8 cellular contexts compared by ENCODE assay signal in the genomic region with DNA sequence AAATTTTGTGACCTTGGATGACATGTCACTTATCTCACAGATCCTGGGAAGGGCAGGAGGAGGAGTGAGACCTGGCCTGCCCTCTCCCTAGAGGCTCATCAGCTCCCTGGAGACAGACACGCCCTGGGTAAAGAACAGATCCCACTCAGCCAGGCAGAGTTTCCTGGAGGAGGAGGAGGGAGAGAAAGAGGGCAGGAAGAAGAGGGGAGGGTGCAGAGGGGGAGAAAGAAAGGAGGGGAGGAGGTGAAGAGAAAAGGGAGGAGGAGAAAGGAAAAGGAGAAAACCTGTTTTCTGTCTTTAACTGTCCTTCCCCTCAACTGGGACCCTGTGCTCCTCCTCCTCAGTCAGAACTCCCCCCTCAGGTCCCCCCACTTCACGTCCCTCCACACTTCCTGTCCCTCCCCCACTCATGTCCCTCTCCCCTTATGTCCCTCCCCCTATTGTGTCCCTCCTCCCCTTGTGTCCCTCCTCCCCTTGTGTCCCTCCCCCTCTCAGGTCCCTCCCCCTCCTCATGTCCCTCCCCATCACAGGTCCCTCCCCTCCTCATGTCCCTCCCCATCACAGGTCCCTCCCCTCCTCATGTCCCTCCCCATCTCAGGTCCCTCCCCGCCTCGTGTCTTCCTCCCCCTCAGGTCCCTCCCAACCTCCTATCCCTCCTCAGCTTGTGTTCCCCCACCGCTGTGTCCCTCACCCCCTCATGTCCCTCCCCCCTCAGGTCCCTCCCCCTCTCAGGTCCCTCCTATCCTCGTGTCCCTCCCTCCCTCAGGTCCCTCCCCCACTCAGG. TPM values are rescaled to one million over a fixed set of nuclear protein-coding genes. Genes with fewer than 3 reads are reported as not detected.
DNase-seq lines count a peak whose midpoint lies in the region; ATAC-seq and TF ChIP-seq lines count a peak whose summit lies in the region.

No MANE protein-coding gene starts in this region.

- H3K9ac ChIP-seq in rectal smooth muscle tissue (ENCODE audit: low read length) = peak overlapping the region; percentile 16

- H3K4me1 ChIP-seq in right cardiac atrium (ENCODE audit: control insufficient read depth, insufficient read depth, low read length) (no peaks in the 10 kb centered on the region), heart left ventricle (peaks cover 0 to 19% (median 2%) of the 10 kb centered on the region in 12 donors), rectal smooth muscle tissue (ENCODE audit: control insufficient read depth, insufficient read depth, low read length) (no peaks in the 10 kb centered on the region)

- ATAC-seq in right cardiac atrium (peak in 1 of 2 donors; percentile 8), heart left ventricle (no peak), HG02571 (IDR thresholded peaks at IDR 0.05; ENCODE audit: unreplicated experiment) (no peak), GM21529 (IDR thresholded peaks at IDR 0.05; ENCODE audit: unreplicated experiment) (no peak)

- H3K9me3 ChIP-seq in right cardiac atrium (ENCODE audit: control insufficient read depth, low read length) (no peaks in the 10 kb centered on the region), heart left ventricle (no peaks in the 10 kb centered on the region)

- H3K4me3 ChIP-seq in right cardiac atrium (ENCODE audit: low read length) (no peak overlapping the region), heart left ventricle (no peak overlapping the region), choroid plexus epithelial cell (ENCODE audit: low read depth, low read length) (no peak overlapping the region), rectal smooth muscle tissue (ENCODE audit: low read length) (no peak overlapping the region)

- WGBS in right cardiac atrium = 60% methylated on average over 6 of the region's 6 CpGs
- 42 to 58% (median 55%) methylated on average over 4 to 6 of the region's 6 CpGs for WGBS in heart left ventricle, 4 donors

- H3K36me3 ChIP-seq in heart left ventricle = no peaks in the 10 kb centered on the region
- H3K36me3 ChIP-seq in rectal smooth muscle tissue (ENCODE audit: control insufficient read depth, insufficient read depth, low read length) = no peaks in the 10 kb centered on the region

- no peak for TF ChIP-seq POLR2A in heart left ventricle (IDR thresholded peaks at IDR 0.05)

- H3K27me3 ChIP-seq in right cardiac atrium (ENCODE audit: control insufficient read depth, insufficient read depth) (no peaks in the 10 kb centered on the region), heart left ventricle (no peaks in the 10 kb centered on the region), rectal smooth muscle tissue (ENCODE audit: control insufficient read depth, insufficient read depth, low read length) (no peaks in the 10 kb centered on the region)

- TF ChIP-seq CTCF in heart left ventricle (IDR thresholded peaks at IDR 0.05) (no peak), choroid plexus epithelial cell (conservative IDR thresholded peaks at IDR 0.05; ENCODE audit: low read depth, low read length) (no peak)

- DNase-seq in right cardiac atrium (peak in 2 of 3 donors; percentile 27 to 46), heart left ventricle (no peak), NCI-H82 (lab: John Stamatoyannopoulos, UW) (peak; percentile 88), choroid plexus epithelial cell (ENCODE audit: low read depth) (peak; percentile 94), MV-4-11 (lab: John Stamatoyannopoulos, UW) (no peak)

- intact Hi-C loops in right cardiac atrium (cut with DNase I) (no loop called here), heart left ventricle (cut with DNase I) (no loop called here)

- H3K27ac ChIP-seq in right cardiac atrium (ENCODE audit: low read length) (no peak overlapping the region), heart left ventricle (no peak overlapping the region), rectal smooth muscle tissue (ENCODE audit: low read depth, low read length) (no peak overlapping the region)

RNA-seq across cellular contexts. Expression of gene CGNL1, which starts 52.3 kb away (rescaled TPM):
- 10 to 100 TPM; 48.6 to 59.9 (median 53.1) TPM for total RNA-seq in right cardiac atrium
- 12.7 TPM for polyA plus RNA-seq in right cardiac atrium
- 10 to 100 TPM; 16.9 to 40.0 (median 23.7) TPM for total RNA-seq in heart left ventricle
- polyA plus RNA-seq in heart left ventricle = 1 to 10 TPM; 3.8 to 4.9 TPM

Comparison
In these comparisons a context has a peak if more than half of its experiments do, and no peak if none do; other contexts are left out.
1. DNase-seq: peak in right cardiac atrium (2 of 3), NCI-H82 (single experiment) and choroid plexus epithelial cell (single experiment); none in heart left ventricle (0 of 5) and MV-4-11 (single experiment).